8 cellular contexts compared by ENCODE assay signal in genomic region chr6:148441454-148441911, GRCh38.
DNase-seq lines count a peak whose midpoint lies in the region; ATAC-seq, FAIRE-seq and TF ChIP-seq lines count a peak whose summit lies in the region.

No MANE protein-coding gene starts in this region.

- FAIRE-seq in frontal cortex (lab: Jason Lieb, UNC) = no peak

- H3K4me1 Mint-ChIP-seq in Caco-2 (ENCODE audit: low read depth, unreplicated experiment) = peaks cover 26% of the 10 kb centered on the region
- H3K4me1 Mint-ChIP-seq in activated T-helper 1 cell treated with anti-CD3 and anti-CD28 coated beads, Interleukin-12 subunit alpha, Interleukin-12 subunit beta, Interleukin-2, Interleukin-4 antibody, amounts not matched to agents 30 ng/mL and 10 ng/mL and 1 ng/mL, durations not matched to agents 14 hours and 24 hours and 36 hours (ENCODE audit: low read depth) = peaks cover 12% of the 10 kb centered on the region

- H3K27ac Mint-ChIP-seq in Caco-2 (ENCODE audit: unreplicated experiment) = peak overlapping the region; percentile 27
- peak overlapping the region; percentile 21 for H3K27ac Mint-ChIP-seq in activated T-helper 1 cell treated with anti-CD3 and anti-CD28 coated beads, Interleukin-12 subunit alpha, Interleukin-12 subunit beta, Interleukin-2, Interleukin-4 antibody, amounts not matched to agents 30 ng/mL and 10 ng/mL and 1 ng/mL, durations not matched to agents 14 hours and 24 hours and 36 hours

- no peaks in the 10 kb centered on the region for H3K9me3 Mint-ChIP-seq in Caco-2 (ENCODE audit: unreplicated experiment)
- H3K9me3 Mint-ChIP-seq in activated T-helper 1 cell treated with anti-CD3 and anti-CD28 coated beads, Interleukin-12 subunit alpha, Interleukin-12 subunit beta, Interleukin-2, Interleukin-4 antibody, amounts not matched to agents 30 ng/mL and 10 ng/mL and 1 ng/mL, durations not matched to agents 14 hours and 24 hours and 36 hours = no peaks in the 10 kb centered on the region

- DNase-seq in Caco-2 = no peak
- DNase-seq in activated T-helper 1 cell treated with anti-CD3 and anti-CD28 coated beads, Interleukin-12 subunit alpha, Interleukin-12 subunit beta, Interleukin-2, Interleukin-4 antibody, amounts not matched to agents 30 ng/mL and 10 ng/mL and 1 ng/mL, durations not matched to agents 14 hours and 24 hours and 36 hours (ENCODE audit: low spot score) = no peak
- peak; percentile 85 for DNase-seq in kidney glomerular epithelial cell (lab: John Stamatoyannopoulos, UW)
- no peak for DNase-seq in frontal cortex (ENCODE audit: low spot score in 2 of 2)
- DNase-seq in NCI-H1092 treated with DMSO at 0.1 percent for 48 hours (lab: John Stamatoyannopoulos, UW) = no peak
- no peak for DNase-seq in head of caudate nucleus
- no peak for DNase-seq in D341Med (ENCODE audit: low spot score)

- no peaks in the 10 kb centered on the region for H3K36me3 ChIP-seq in Caco-2 (ENCODE audit: control insufficient read depth, insufficient read depth, low read length)

- H3K4me3 ChIP-seq in Caco-2 (ENCODE audit: low read depth, low read length) = no peak overlapping the region

- no TSS peak for BruUV-seq in Caco-2 (replicated peaks; lab: Mats Ljungman, UMichigan)

- no peaks in the 10 kb centered on the region for H3K27me3 Mint-ChIP-seq in Caco-2 (ENCODE audit: insufficient read depth, unreplicated experiment)
- H3K27me3 Mint-ChIP-seq in activated T-helper 1 cell treated with anti-CD3 and anti-CD28 coated beads, Interleukin-12 subunit alpha, Interleukin-12 subunit beta, Interleukin-2, Interleukin-4 antibody, amounts not matched to agents 30 ng/mL and 10 ng/mL and 1 ng/mL, durations not matched to agents 14 hours and 24 hours and 36 hours (ENCODE audit: insufficient read depth) = peaks cover 22% of the 10 kb centered on the region

- intact Hi-C loops in Caco-2 (cut with micrococcal nuclease; ENCODE audit: unreplicated experiment) (no loop called here), head of caudate nucleus (cut with DNase I) (no loop called here)
- intact Hi-C loops in activated T-helper 1 cell treated with anti-CD3 and anti-CD28 coated beads, Interleukin-12 subunit alpha, Interleukin-12 subunit beta, Interleukin-2, Interleukin-4 antibody, amounts not matched to agents 30 ng/mL and 10 ng/mL and 1 ng/mL, durations not matched to agents 14 hours and 24 hours and 36 hours (cut with micrococcal nuclease) = loop anchor here (1.0 to 10.0 kb wide), 4 partner anchors 10 to 1587 kb away; partner anchors contain the start of gene SASH1

- CTCF ChIA-PET in Caco-2 (lab: Charles Lee) = no interaction called here

- peaks cover 34% of the 10 kb centered on the region for H3K36me3 Mint-ChIP-seq in Caco-2 (ENCODE audit: insufficient read depth, unreplicated experiment)
- no peaks in the 10 kb centered on the region for H3K36me3 Mint-ChIP-seq in activated T-helper 1 cell treated with anti-CD3 and anti-CD28 coated beads, Interleukin-12 subunit alpha, Interleukin-12 subunit beta, Interleukin-2, Interleukin-4 antibody, amounts not matched to agents 30 ng/mL and 10 ng/mL and 1 ng/mL, durations not matched to agents 14 hours and 24 hours and 36 hours (ENCODE audit: low read depth)

- H3K27me3 ChIP-seq in Caco-2 (replicated peaks; ENCODE audit: control insufficient read depth, insufficient read depth, low read length) = no peaks in the 10 kb centered on the region

- ATAC-seq in HG03442 (IDR thresholded peaks at IDR 0.05; ENCODE audit: unreplicated experiment) = peak; percentile 60

- H3K9me3 ChIP-seq in Caco-2 = no peaks in the 10 kb centered on the region

- H3K4me1 ChIP-seq in Caco-2 = peaks cover 42% of the 10 kb centered on the region

- POLR2A ChIA-PET in Caco-2 (lab: Charles Lee) = no interaction called here

- no peak for TF ChIP-seq CTCF in Caco-2 (IDR thresholded peaks at IDR 0.05; ENCODE audit: insufficient read depth in 1 of 2, low read depth in 1 of 2, low read length in 1 of 2, severe bottlenecking in 1 of 2, unreplicated experiment in 1 of 2)

- no peak overlapping the region for H3K4me3 Mint-ChIP-seq in Caco-2 (ENCODE audit: unreplicated experiment)
- no peak overlapping the region for H3K4me3 Mint-ChIP-seq in activated T-helper 1 cell treated with anti-CD3 and anti-CD28 coated beads, Interleukin-12 subunit alpha, Interleukin-12 subunit beta, Interleukin-2, Interleukin-4 antibody, amounts not matched to agents 30 ng/mL and 10 ng/mL and 1 ng/mL, durations not matched to agents 14 hours and 24 hours and 36 hours
